ENCODE assay signal across 8 cellular contexts in genomic region chr3:69385723-69386483, GRCh38. TPM values are rescaled to one million over a fixed set of nuclear protein-coding genes. Genes with fewer than 3 reads are reported as not detected.
DNase-seq lines count a peak whose midpoint lies in the region; ATAC-seq, FAIRE-seq and TF ChIP-seq lines count a peak whose summit lies in the region.

Gene FRMD4B, minus strand, starts transcription at chr3:69386088. Its CDS starts 99 bp downstream, at chr3:69385989.

- peaks cover 0 to 9% (median 0%) of the 10 kb centered on the region in 11 experiments; a peak in 2 of 22 replicates for H4K20me1 ChIP-seq in BLaER1 treated with 17β-estradiol and CSF1 and Interleukin-3, amounts not matched to agents 10 nM and 100 nM
- H4K20me1 ChIP-seq in H1 (replicated peaks in 1 of 2; ENCODE audit: control insufficient read depth in 1 of 2, insufficient read depth in 2 of 2, low read length in 2 of 2) = peaks cover 0 to 3% of the 10 kb centered on the region in 2 experiments

- H3K9ac ChIP-seq in BLaER1 treated with 17β-estradiol and CSF1 and Interleukin-3, amounts not matched to agents 10 nM and 100 nM = peak within 1 kb of the TSS; percentile 81 to 96 (median 90)
- H3K9ac ChIP-seq in H1 (replicated peaks in 1 of 4; ENCODE audit: extremely low read depth in 1 of 4, low read depth in 3 of 4, low read length in 3 of 4) = peak within 1 kb of the TSS in 1 of 4 experiments; percentile 45; a peak in 2 of 7 replicates

- H3K14ac ChIP-seq in H1 (ENCODE audit: insufficient read length) = no peak within 1 kb of the TSS

- no peak within 1 kb of the TSS; the same call in 1 of the 2 replicates for H2AFZ ChIP-seq in H1 (ENCODE audit: low read length)

- H3K79me1 ChIP-seq in H1 (ENCODE audit: low read depth, low read length) = no peaks in the 10 kb centered on the region

- H3K27ac ChIP-seq in BLaER1 treated with 17β-estradiol and CSF1 and Interleukin-3, amounts not matched to agents 10 nM and 100 nM = peak within 1 kb of the TSS; percentile 70 to 94 (median 86); a peak in 21 of 22 replicates
- no peak within 1 kb of the TSS for H3K27ac ChIP-seq in H1 (ENCODE audit: low read depth, low read length)

- H3K23me2 ChIP-seq in H1 (ENCODE audit: low read depth, low read length) = peaks cover 10% of the 10 kb centered on the region; the same call in 1 of the 2 replicates

- no peak for ATAC-seq in HG02678 (IDR thresholded peaks at IDR 0.05; ENCODE audit: unreplicated experiment)

- intact Hi-C loops in activated CD4-positive, alpha-beta T cell treated with anti-CD3 and anti-CD28 coated beads, Interleukin-2, amount 10 ng/mL, durations not matched to agents 24 days and 14 days (cut with micrococcal nuclease) = loop anchor here (1.0 to 5.0 kb wide), 2 partner anchors 51 to 59 kb away; no protein-coding TSS in a partner anchor
- intact Hi-C loops in lower leg skin (cut with DNase I; ENCODE audit: low total_unique reads) = no loop called here

- no peaks in the 10 kb centered on the region for H3K9me3 Mint-ChIP-seq in activated CD4-positive, alpha-beta T cell treated with anti-CD3 and anti-CD28 coated beads, Interleukin-2, amount 10 ng/mL, durations not matched to agents 24 days and 14 days

- peak within 1 kb of the TSS; percentile 74 to 90 (median 85) for H3K4me3 ChIP-seq in BLaER1 treated with 17β-estradiol and CSF1 and Interleukin-3, amounts not matched to agents 10 nM and 100 nM
- H3K4me3 ChIP-seq in HAP-1 (peak within 1 kb of the TSS; percentile 39), H1 (ENCODE audit: extremely low read depth in 1 of 4, insufficient read depth in 2 of 4, low read depth in 3 of 4, low read length in 4 of 4) (peak within 1 kb of the TSS; percentile 30 to 61 (median 58)), lower leg skin (ENCODE audit: low read depth, poor library complexity, severe bottlenecking) (peak within 1 kb of the TSS; percentile 11)

- in situ Hi-C loops in HAP-1 (cut with MboI; ENCODE audit: low sequenced_read_pairs) = no loop called here

- no peak within 1 kb of the TSS for H2AK5ac ChIP-seq in H1 (ENCODE audit: low read depth, low read length)

- H3K23ac ChIP-seq in H1 (ENCODE audit: insufficient read length) = no peak within 1 kb of the TSS

- H4K5ac ChIP-seq in H1 (ENCODE audit: insufficient read length, low read depth, low read length) = no peak within 1 kb of the TSS

- H2BK120ac ChIP-seq in H1 (replicated peaks; ENCODE audit: low read depth, low read length) = no peak within 1 kb of the TSS

- TF ChIP-seq POLR2A in H1 (IDR thresholded peaks at IDR 0.05; ENCODE audit: control extremely low read depth in 1 of 2, low read depth in 2 of 2, low read length in 2 of 2) = no peak
- TF ChIP-seq POLR2A in lower leg skin (IDR thresholded peaks at IDR 0.05) = no peak

- peaks cover 71% of the 10 kb centered on the region for H3K27me3 Mint-ChIP-seq in activated CD4-positive, alpha-beta T cell treated with anti-CD3 and anti-CD28 coated beads, Interleukin-2, amount 10 ng/mL, durations not matched to agents 24 days and 14 days

- H2BK12ac ChIP-seq in H1 (ENCODE audit: low read depth, low read length) = 0 out of 2 replicates have a peak within 1 kb of the TSS, but pooled peaks have one; percentile 39

- TF ChIP-seq CTCF in H1 (IDR thresholded peaks at IDR 0.05; ENCODE audit: control extremely low read depth in 1 of 3, insufficient read depth in 1 of 3, low read depth in 1 of 3, low read length in 3 of 3) = no peak
- TF ChIP-seq CTCF in lower leg skin (IDR thresholded peaks at IDR 0.05) = no peak

- POLR2A ChIA-PET in H1 (lab: Charles Lee; ENCODE audit: partially characterized antibody) = interaction anchor here (1.0 kb wide), 1 partner anchor 12 kb away, joined by 3 read pairs; no protein-coding TSS in a partner anchor

- no peak for TF ChIP-seq EP300 in H1 (IDR thresholded peaks at IDR 0.05; ENCODE audit: borderline replicate concordance in 1 of 2, low read depth in 2 of 2, low read length in 2 of 2)

- H3K4me1 Mint-ChIP-seq in activated CD4-positive, alpha-beta T cell treated with anti-CD3 and anti-CD28 coated beads, Interleukin-2, amount 10 ng/mL, durations not matched to agents 24 days and 14 days = peaks cover 17% of the 10 kb centered on the region

- no peak within 1 kb of the TSS for H3K4ac ChIP-seq in H1 (replicated peaks; ENCODE audit: insufficient read length, low read depth, low read length)

- peak within 1 kb of the TSS; percentile 59 for H4K91ac ChIP-seq in H1 (replicated peaks; ENCODE audit: insufficient read length, low read length)

- no peak within 1 kb of the TSS for H2BK20ac ChIP-seq in H1 (ENCODE audit: low read length)

- H3K36me3 Mint-ChIP-seq in activated CD4-positive, alpha-beta T cell treated with anti-CD3 and anti-CD28 coated beads, Interleukin-2, amount 10 ng/mL, durations not matched to agents 24 days and 14 days (ENCODE audit: low read depth) = no peaks in the 10 kb centered on the region

- H2BK15ac ChIP-seq in H1 (ENCODE audit: low read length) = peak within 1 kb of the TSS; percentile 72; the same call in 1 of the 2 replicates

- H3K56ac ChIP-seq in H1 (replicated peaks; ENCODE audit: insufficient read length, low read depth, low read length) = peak within 1 kb of the TSS; percentile 64

- no peak for FAIRE-seq in H1 (lab: Jason Lieb, UNC)

- 0 out of 22 replicates have a peak, but pooled peaks cover 0 to 6% (median 0%) of the 10 kb centered on the region in 11 experiments for H3K36me3 ChIP-seq in BLaER1 treated with 17β-estradiol and CSF1 and Interleukin-3, amounts not matched to agents 10 nM and 100 nM
- H3K36me3 ChIP-seq in HAP-1 (replicated peaks) (no peaks in the 10 kb centered on the region), H1 (ENCODE audit: control insufficient read depth in 2 of 4, insufficient read depth in 4 of 4, low read length in 3 of 4) (no peaks in the 10 kb centered on the region)

- 4% methylated on average over 51 of the region's 64 CpGs; no CpG with 5 or more reads in 1 of the 2 experiments for WGBS in H1 (ENCODE audit: extremely low coverage in 1 of 2, insufficient coverage in 1 of 2, insufficient read length in 1 of 2, insufficient replicate concordance in 2 of 2, low coverage in 1 of 2, low lambda C conversion rate in 2 of 2, missing lambda C conversion rate in 1 of 2), 2 experiments
- 2 to 9% methylated on average over 10 to 44 of the region's 64 CpGs for WGBS in lower leg skin, 2 donors

- peak within 1 kb of the TSS; percentile 71; the same call in 1 of the 2 replicates for H3K18ac ChIP-seq in H1 (ENCODE audit: extremely low read depth, low read length)

- no peaks in the 10 kb centered on the region for H3K79me2 ChIP-seq in H1 (ENCODE audit: control insufficient read depth in 1 of 2, insufficient read depth in 2 of 2, low read length in 2 of 2)

- H3K4me2 ChIP-seq in BLaER1 treated with 17β-estradiol and CSF1 and Interleukin-3, amounts not matched to agents 10 nM and 100 nM = peak within 1 kb of the TSS; percentile 80 to 96 (median 87)
- H3K4me2 ChIP-seq in H1 (ENCODE audit: insufficient read depth in 1 of 2, low read depth in 2 of 2, low read length in 2 of 2) = peak within 1 kb of the TSS; percentile 75 to 93

- no peak within 1 kb of the TSS for H2BK5ac ChIP-seq in H1 (ENCODE audit: low read depth, low read length)

- peaks cover 60 to 88% (median 79%) of the 10 kb centered on the region in 10 experiments for H3K4me1 ChIP-seq in BLaER1 treated with 17β-estradiol and CSF1 and Interleukin-3, amounts not matched to agents 10 nM and 100 nM
- H3K4me1 ChIP-seq in HAP-1 (peaks cover 9% of the 10 kb centered on the region; the same call in 1 of the 2 replicates), H1 (replicated peaks in 1 of 4; ENCODE audit: control insufficient read depth in 3 of 4, insufficient read depth in 4 of 4, low read length in 3 of 4) (peaks cover 0 to 4% (median 1%) of the 10 kb centered on the region in 4 experiments; a peak in 3 of 7 replicates)

- TF ChIP-seq RAD21 in H1 (IDR thresholded peaks at IDR 0.05 in 1 of 2, conservative IDR thresholded peaks at IDR 0.05 in 1 of 2; ENCODE audit: low read depth in 2 of 2, low read length in 2 of 2) = no peak

- peak within 1 kb of the TSS; percentile 94; the same call in 1 of the 2 replicates for H4K8ac ChIP-seq in H1 (ENCODE audit: extremely low read depth, insufficient read depth, low read length)

- H3K9me3 ChIP-seq in BLaER1 treated with 17β-estradiol and CSF1 and Interleukin-3, amounts not matched to agents 10 nM and 100 nM (replicated peaks in 1 of 11) = no peaks in the 10 kb centered on the region
- no peaks in the 10 kb centered on the region for H3K9me3 ChIP-seq in HAP-1
- no peaks in the 10 kb centered on the region for H3K9me3 ChIP-seq in H1 (ENCODE audit: insufficient read depth in 2 of 2, low read depth in 1 of 2, low read length in 1 of 2)

- DNase-seq in HAP-1 (ENCODE audit: low spot score in 2 of 2) (peak; percentile 14 to 71), H1 (ENCODE audit: low read depth in 1 of 2, low spot score in 2 of 2) (peak in 1 of 2 experiments; percentile 74), lower leg skin (ENCODE audit: low spot score in 2 of 2) (peak; percentile 44 to 92), NCI-H2196 (lab: John Stamatoyannopoulos, UW; ENCODE audit: unreplicated experiment) (no peak)
- peak; percentile 82 for DNase-seq in activated CD4-positive, alpha-beta T cell treated with anti-CD3 and anti-CD28 coated beads, Interleukin-2, amount 10 ng/mL, durations not matched to agents 24 days and 14 days
- DNase-seq in stimulated activated CD4-positive, alpha-beta T cell treated with anti-CD3 and anti-CD28 coated beads, Interleukin-4, amount 100 ng/mL, for 1 hour = peak; percentile 16

- CTCF ChIA-PET in H1 (lab: Charles Lee; ENCODE audit: partially characterized antibody) = interaction anchor here (0.7 to 2.5 kb wide), 11 partner anchors 12 to 73 kb away, joined by 3 to 12 read pairs (median 3); no protein-coding TSS in a partner anchor

- peak within 1 kb of the TSS; percentile 15 for H3K27ac Mint-ChIP-seq in activated CD4-positive, alpha-beta T cell treated with anti-CD3 and anti-CD28 coated beads, Interleukin-2, amount 10 ng/mL, durations not matched to agents 24 days and 14 days

- H3K4me3 Mint-ChIP-seq in activated CD4-positive, alpha-beta T cell treated with anti-CD3 and anti-CD28 coated beads, Interleukin-2, amount 10 ng/mL, durations not matched to agents 24 days and 14 days = peak within 1 kb of the TSS; percentile 81

- H3K27me3 ChIP-seq in BLaER1 treated with 17β-estradiol and CSF1 and Interleukin-3, amounts not matched to agents 10 nM and 100 nM = no peaks in the 10 kb centered on the region
- H3K27me3 ChIP-seq in HAP-1 (ENCODE audit: low read depth) (no peaks in the 10 kb centered on the region), H1 (replicated peaks in 1 of 4; ENCODE audit: control insufficient read depth in 3 of 4, extremely low read depth in 1 of 4, insufficient read depth in 3 of 4, low read length in 3 of 4) (peaks cover 5 to 20% (median 15%) of the 10 kb centered on the region in 4 experiments)

RNA-seq across cellular contexts. Expression of gene FRMD4B, which starts in this region (rescaled TPM):
- total RNA-seq in activated CD4-positive, alpha-beta T cell treated with anti-CD3 and anti-CD28 coated beads, Interleukin-2, amount 10 ng/mL, durations not matched to agents 24 days and 14 days = 59.1 and 60.9 TPM in 2 replicates
- 5.4 and 7.2 TPM in 2 replicates for total RNA-seq in H1 (2021; fragmentation: NEBNext Ultra II Directional; extraction: Animal tissue kit (Norgen Biotek cat#: 25700))
- polyA plus RNA-seq in H1 (2011; rRNA removed) = 2.0 and 2.7 TPM in 2 replicates
- 3.2 TPM for polyA plus RNA-seq in H1 (2011; cell fraction: cytosol; rRNA removed)
- 4.5 TPM for polyA plus RNA-seq in H1 (2011; cell fraction: nucleus; rRNA removed)
- 3.9 to 4.5 TPM (median 4.0 TPM) in 4 replicates for polyA plus RNA-seq in H1 (2012, experiment 1 of 2)
- 0.71 TPM for polyA plus RNA-seq in H1 (2012, experiment 2 of 2)
- polyA plus RNA-seq in H1 (2013, experiment 1 of 2) = 4.5 TPM
- 4.0 TPM for polyA plus RNA-seq in H1 (2013, experiment 2 of 2)
- 7.5 and 9.2 TPM in 2 replicates for polyA minus RNA-seq in H1 (2011; rRNA and poly(A)+ RNA removed)
- polyA minus RNA-seq in H1 (2011; cell fraction: cytosol; rRNA and poly(A)+ RNA removed) = 4.3 TPM
- polyA minus RNA-seq in H1 (2011; cell fraction: nucleus; rRNA and poly(A)+ RNA removed) = 16.0 TPM
- 10 to 100 TPM; 58.0 to 71.9 (median 63.4) TPM for total RNA-seq in lower leg skin

Comparison
In these comparisons a context has a peak if more than half of its experiments do, and no peak if none do; other contexts are left out.
1. H3K4me3 ChIP-seq: peak in every context shown above with its lines; median percentile 85 in BLaER1 treated with 17β-estradiol and CSF1 and Interleukin-3, amounts not matched to agents 10 nM and 100 nM; 58 in H1; 39 in HAP-1; 11 in lower leg skin.